Comparison of ENCODE assay signal across 15 cellular contexts in the genomic region with DNA sequence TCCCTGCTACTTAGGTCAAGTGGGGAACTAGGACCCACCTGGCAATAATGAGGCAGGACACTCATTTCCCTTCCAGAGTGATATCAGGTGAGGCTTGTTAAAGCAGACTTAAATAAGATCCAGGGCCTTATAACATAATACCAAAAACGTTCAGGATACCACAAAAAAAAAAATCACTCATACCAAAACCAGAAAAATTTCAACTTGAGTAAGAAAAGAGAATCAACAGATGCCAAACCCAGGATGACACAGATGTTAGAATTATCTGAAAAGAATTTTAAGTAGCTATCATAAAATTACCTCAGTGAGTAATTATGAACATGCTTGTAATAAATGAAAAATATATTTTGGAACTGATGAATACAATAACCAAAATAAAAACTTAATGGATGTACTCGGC.
"Had no signal": no experiment of that assay in that cellular context is flagged by ENCODE, and none has a peak within 500 bp of the region (broad histone marks: within the 10 kb centered on the region; RNA-seq: fewer than 3 reads in every experiment).

No MANE protein-coding gene starts in this region.

- H3K36me3 Mint-ChIP-seq: activated naive CD8-positive, alpha-beta T cell treated with anti-CD3 and anti-CD28 coated beads for 36 hours had no signal

- H3K27ac ChIP-seq: left ventricle myocardium inferior, ovary, thoracic aorta, uterus had no signal

- H3K27me3 ChIP-seq: ovary, uterus had no signal

- H3K4me1 Mint-ChIP-seq: activated CD4-positive, alpha-beta memory T cell treated with anti-CD3 and anti-CD28 coated beads, Interleukin-2, amount 10 ng/mL, durations not matched to agents 7 days and 5 days; activated naive CD8-positive, alpha-beta T cell treated with anti-CD3 and anti-CD28 coated beads for 36 hours; neural crest cell had no signal

- H3K4me3 ChIP-seq: left ventricle myocardium inferior, ovary, thoracic aorta, uterus had no signal

- ATAC-seq: activated T-cell treated with anti-CD3 and anti-CD28 coated beads, Interleukin-2, amount 50 U/mL, for 72 hours; esophagus mucosa had no signal

- H3K4me1 ChIP-seq: left ventricle myocardium inferior, uterus had no signal

- DNase-seq: activated CD4-positive, alpha-beta memory T cell treated with anti-CD3 and anti-CD28 coated beads, Interleukin-2, amount 10 ng/mL, durations not matched to agents 7 days and 5 days; activated gamma-delta T cell treated with Interleukin-2 at 50 U/mL for 16 hours; activated naive CD8-positive, alpha-beta T cell treated with anti-CD3 and anti-CD28 coated beads for 36 hours; activated T-cell treated with anti-CD3 and anti-CD28 coated beads, Interleukin-2, amount 50 U/mL, for 72 hours; anterior cingulate cortex; left ventricle myocardium inferior; mesendoderm; ovary; stimulated activated CD4-positive, alpha-beta T cell treated with anti-CD3 and anti-CD28 coated beads, Interleukin-4, amount 100 ng/mL, for 1 hour; T1000; uterus had no signal

- H3K9me3 ChIP-seq: ovary had no signal

- H3K27ac Mint-ChIP-seq: activated CD4-positive, alpha-beta memory T cell treated with anti-CD3 and anti-CD28 coated beads, Interleukin-2, amount 10 ng/mL, durations not matched to agents 7 days and 5 days; activated naive CD8-positive, alpha-beta T cell treated with anti-CD3 and anti-CD28 coated beads for 36 hours; activated T-cell treated with anti-CD3 and anti-CD28 coated beads, Interleukin-2, amount 50 U/mL, for 72 hours; stimulated activated naive CD8-positive, alpha-beta T cell treated with anti-CD3 and anti-CD28 coated beads, Interleukin-15, Interleukin-2, amounts not matched to agents 100 ng/mL and 50 ng/mL, for 24 hours had no signal

- H3K36me3 ChIP-seq: left ventricle myocardium inferior, ovary, thoracic aorta, uterus had no signal

- H3K4me3 Mint-ChIP-seq: activated CD4-positive, alpha-beta memory T cell treated with anti-CD3 and anti-CD28 coated beads, Interleukin-2, amount 10 ng/mL, durations not matched to agents 7 days and 5 days; activated naive CD8-positive, alpha-beta T cell treated with anti-CD3 and anti-CD28 coated beads for 36 hours; activated T-cell treated with anti-CD3 and anti-CD28 coated beads, Interleukin-2, amount 50 U/mL, for 72 hours; neural crest cell; stimulated activated naive CD8-positive, alpha-beta T cell treated with anti-CD3 and anti-CD28 coated beads, Interleukin-15, Interleukin-2, amounts not matched to agents 100 ng/mL and 50 ng/mL, for 24 hours had no signal
